Comparison of ENCODE assay signal across 9 cellular contexts in genomic region chr12:50986961-50987737, GRCh38. TPM values are rescaled to one million over a fixed set of nuclear protein-coding genes. Genes with fewer than 3 reads are reported as not detected.
DNase-seq lines count a peak whose midpoint lies in the region; ATAC-seq, FAIRE-seq and TF ChIP-seq lines count a peak whose summit lies in the region.
"Had no signal": no experiment of that assay in that cellular context is flagged by ENCODE, and none has a peak within 500 bp of the region (broad histone marks: within the 10 kb centered on the region; RNA-seq: fewer than 3 reads in every experiment).

No MANE protein-coding gene starts in this region.

- H4K20me1 ChIP-seq in OCI-LY3 (ENCODE audit: insufficient read depth, low read length), result 0 out of 2 replicates have a peak, but pooled peaks cover 4% of the 10 kb centered on the region

- H3K27ac ChIP-seq in OCI-LY3 (ENCODE audit: low read length), result no peak overlapping the region
- H3K27ac ChIP-seq in layer of hippocampus (ENCODE audit: low read depth, low read length), result peak overlapping the region; percentile 24
- peak overlapping the region; percentile 58 for H3K27ac ChIP-seq in substantia nigra (ENCODE audit: low read depth, low read length, poor library complexity, severe bottlenecking)

- H2AFZ ChIP-seq in OCI-LY3 (ENCODE audit: low read depth, low read length), result no peak overlapping the region

- TF ChIP-seq CTCF in GM12865 (IDR thresholded peaks at IDR 0.05; ENCODE audit: insufficient read depth, low read depth, low read length, missing control alignments) (peak; percentile 48), OCI-LY3 (IDR thresholded peaks at IDR 0.05; ENCODE audit: low read depth, low read length) (peak; percentile 70), bronchial epithelial cell (IDR thresholded peaks at IDR 0.05; ENCODE audit: insufficient read depth, low read length, severe bottlenecking) (peak; percentile 62)

- no peak for ATAC-seq in HG03457 (IDR thresholded peaks at IDR 0.05; ENCODE audit: unreplicated experiment)

- H3K4me3 ChIP-seq in GM12865 (ENCODE audit: low read depth, low read length), result no peak overlapping the region
- H3K4me3 ChIP-seq in OCI-LY3 (ENCODE audit: low read length), result no peak overlapping the region
- no peak overlapping the region for H3K4me3 ChIP-seq in bronchial epithelial cell (ENCODE audit: low read depth, low read length)

- H3K27me3 ChIP-seq in OCI-LY3 (ENCODE audit: low read depth, low read length) (no peaks in the 10 kb centered on the region), bronchial epithelial cell (ENCODE audit: control insufficient read depth, insufficient read depth, low read length) (no peaks in the 10 kb centered on the region), layer of hippocampus (ENCODE audit: control insufficient read depth, insufficient read depth, low read length) (no peaks in the 10 kb centered on the region)

- H3K9me3 ChIP-seq in OCI-LY3 (ENCODE audit: insufficient read depth, low read length), result no peaks in the 10 kb centered on the region

- H3K4me1 ChIP-seq in OCI-LY3 (ENCODE audit: low read length), result peaks cover 26% of the 10 kb centered on the region

- H3K9ac ChIP-seq in OCI-LY3 (ENCODE audit: low read length), result no peak overlapping the region

- no peaks in the 10 kb centered on the region for H3K79me2 ChIP-seq in OCI-LY3 (ENCODE audit: low read length)

- peak; percentile 80 for DNase-seq in Ammon's horn (ENCODE audit: low spot score)
- DNase-seq in GM12865 (ENCODE audit: low read depth), result peak; percentile 62
- peak; percentile 55 for DNase-seq in bronchial epithelial cell (ENCODE audit: low read depth)
- DNase-seq in substantia nigra (lab: John Stamatoyannopoulos, UW), result peak in 19 of 49 donors; percentile 16 to 62 (median 26)
- DNase-seq in stimulated activated CD4-positive, alpha-beta T cell treated with anti-CD3 and anti-CD28 coated beads, Interleukin-2, amount 100 ng/mL, for 24 hours, result no peak

- peaks cover 36% of the 10 kb centered on the region for H3K36me3 ChIP-seq in OCI-LY3 (replicated peaks; ENCODE audit: low read depth, low read length)
- H3K36me3 ChIP-seq in bronchial epithelial cell (ENCODE audit: control insufficient read depth, insufficient read depth, low read length), result peaks cover 12% of the 10 kb centered on the region

- H3K4me2 ChIP-seq in OCI-LY3 (ENCODE audit: low read length), result no peak overlapping the region

- peak; percentile 13 for FAIRE-seq in bronchial epithelial cell (lab: Jason Lieb, UNC)

RNA-seq across cellular contexts. Expression of gene HIGD1C, which starts 34.8 kb away (rescaled TPM):
- total RNA-seq in bronchial epithelial cell, result not detected in 2 replicates
- total RNA-seq: T-helper 2 cell treated with Interferon-gamma antibody and Interleukin-4, amounts not matched to agents 100 ng/mL and 5 ng/mL, for 36 hours had no signal

RNA-seq across cellular contexts. Expression of gene SLC11A2, which starts 39.0 kb away (rescaled TPM):
- 42.5 and 42.9 TPM in 2 replicates for total RNA-seq in bronchial epithelial cell

Comparison
In these comparisons a context has a peak if more than half of its experiments do, and no peak if none do; other contexts are left out.
1. DNase-seq: peak in Ammon's horn (single experiment), GM12865 (single experiment) and bronchial epithelial cell (single experiment); none in stimulated activated CD4-positive, alpha-beta T cell treated with anti-CD3 and anti-CD28 coated beads, Interleukin-2, amount 100 ng/mL, for 24 hours (0 of 2).
2. Peak in every context shown above with its lines, with median percentiles within 50 percentile points of each other: CTCF ChIP-seq.